ENCODE assay signal across 13 cellular contexts in genomic region chr3:161890147-161890625, GRCh38.
DNase-seq lines count a peak whose midpoint lies in the region; ATAC-seq and TF ChIP-seq lines count a peak whose summit lies in the region.
"Had no signal": no experiment of that assay in that cellular context is flagged by ENCODE, and none has a peak within 500 bp of the region (broad histone marks: within the 10 kb centered on the region; RNA-seq: fewer than 3 reads in every experiment).

No MANE protein-coding gene starts in this region.

- H3K27me3 ChIP-seq in AG04450 (ENCODE audit: control insufficient read depth, insufficient read depth, low read length) (no peaks in the 10 kb centered on the region), MM.1S (replicated peaks; ENCODE audit: insufficient read depth, low read length) (no peaks in the 10 kb centered on the region)

- CTCF ChIA-PET in AG04450 (lab: Charles Lee): no interaction called here

- no peaks in the 10 kb centered on the region for H3K36me3 Mint-ChIP-seq in activated T-helper 17 cell treated with anti-CD3 and anti-CD28 coated beads, Interleukin-2, amount 50 U/mL, for 72 hours (ENCODE audit: low read depth)

- no peaks in the 10 kb centered on the region for H3K4me1 Mint-ChIP-seq in activated T-helper 17 cell treated with anti-CD3 and anti-CD28 coated beads, Interleukin-2, amount 50 U/mL, for 72 hours

- H3K9me3 Mint-ChIP-seq in activated T-helper 17 cell treated with anti-CD3 and anti-CD28 coated beads, Interleukin-2, amount 50 U/mL, for 72 hours: peaks cover 8% of the 10 kb centered on the region

- H3K4me3 ChIP-seq in AG04450 (ENCODE audit: low read depth, low read length): no peak overlapping the region
- no peak overlapping the region for H3K4me3 ChIP-seq in MM.1S (ENCODE audit: low read length)
- H3K4me3 ChIP-seq: SK-N-MC had no signal

- no peak overlapping the region for H3K27ac Mint-ChIP-seq in activated T-helper 17 cell treated with anti-CD3 and anti-CD28 coated beads, Interleukin-2, amount 50 U/mL, for 72 hours

- no peak overlapping the region for H3K9ac ChIP-seq in MM.1S (ENCODE audit: low read length)

- H3K4me1 ChIP-seq in MM.1S (ENCODE audit: low read length): no peaks in the 10 kb centered on the region

- POLR2A ChIA-PET in AG04450 (lab: Yijun Ruan, JAX): no interaction called here

- H3F3A ChIP-seq in MM.1S (ENCODE audit: insufficient read depth, low read length): no peaks in the 10 kb centered on the region

- no peak overlapping the region for H2AFZ ChIP-seq in MM.1S (ENCODE audit: low read length)

- H3K4me3 Mint-ChIP-seq in activated T-helper 17 cell treated with anti-CD3 and anti-CD28 coated beads, Interleukin-2, amount 50 U/mL, for 72 hours: no peak overlapping the region

- no peak overlapping the region for H3K4me2 ChIP-seq in MM.1S (ENCODE audit: low read depth, low read length)

- peaks cover 3% of the 10 kb centered on the region; the same call in 1 of the 2 replicates for H3K9me3 ChIP-seq in AG04450 (ENCODE audit: control insufficient read depth, insufficient read depth, low read length)
- no peaks in the 10 kb centered on the region for H3K9me3 ChIP-seq in MM.1S (replicated peaks; ENCODE audit: insufficient read depth, low read length)

- H3K9me2 ChIP-seq in MM.1S (replicated peaks; ENCODE audit: insufficient read depth, low read length): no peaks in the 10 kb centered on the region

- H3K27me3 Mint-ChIP-seq in activated T-helper 17 cell treated with anti-CD3 and anti-CD28 coated beads, Interleukin-2, amount 50 U/mL, for 72 hours: no peaks in the 10 kb centered on the region

- TF ChIP-seq CTCF in AG04450 (IDR thresholded peaks at IDR 0.05; ENCODE audit: low read depth, low read length) (no peak), MM.1S (IDR thresholded peaks at IDR 0.05; ENCODE audit: low read length) (no peak)

- H3K36me3 ChIP-seq in MM.1S (replicated peaks; ENCODE audit: insufficient read depth, low read length): no peaks in the 10 kb centered on the region

- H3K27ac ChIP-seq in AG04450 (ENCODE audit: low read depth, low read length) (no peak overlapping the region), MM.1S (ENCODE audit: low read length) (no peak overlapping the region)
- H3K27ac ChIP-seq: SK-N-MC had no signal

- no peak for ATAC-seq in HG02938 (IDR thresholded peaks at IDR 0.05; ENCODE audit: unreplicated experiment)
- no peak for ATAC-seq in activated T-helper 17 cell treated with anti-CD3 and anti-CD28 coated beads, Interleukin-2, amount 50 U/mL, for 72 hours (replicated peaks)

- no peaks in the 10 kb centered on the region for H4K20me1 ChIP-seq in MM.1S (ENCODE audit: insufficient read depth, low read length)

- DNase-seq in AG04450 (ENCODE audit: low read depth, low spot score) (peak; percentile 91), HS-27A (ENCODE audit: low read depth) (peak; percentile 84), amniotic stem cell (lab: John Stamatoyannopoulos, UW) (peak; percentile 84), kidney tubule cell (ENCODE audit: low spot score) (peak; percentile 71), MM.1S (no peak), midbrain (lab: John Stamatoyannopoulos, UW) (no peak)
- DNase-seq: activated CD8-positive, alpha-beta memory T cell treated with anti-CD3 and anti-CD28 coated beads, Interleukin-2, amount 50 U/mL, for 48 hours; DMS 273 treated with DMSO at 0.1 percent for 48 hours; NCI-H1417; stimulated activated CD4-positive, alpha-beta T cell treated with anti-CD3 and anti-CD28 coated beads, Interleukin-4, amount 100 ng/mL, for 24 hours had no signal

- H3K79me2 ChIP-seq in MM.1S (ENCODE audit: low read length): no peaks in the 10 kb centered on the region

Comparison
In these comparisons a context has a peak if more than half of its experiments do, and no peak if none do; other contexts are left out.
1. DNase-seq: peak in AG04450 (single experiment), HS-27A (single experiment), amniotic stem cell (single experiment) and kidney tubule cell (single experiment); none in MM.1S (single experiment) and midbrain (single experiment).